Comparison of ENCODE assay signal across 8 cellular contexts in the genomic region with DNA sequence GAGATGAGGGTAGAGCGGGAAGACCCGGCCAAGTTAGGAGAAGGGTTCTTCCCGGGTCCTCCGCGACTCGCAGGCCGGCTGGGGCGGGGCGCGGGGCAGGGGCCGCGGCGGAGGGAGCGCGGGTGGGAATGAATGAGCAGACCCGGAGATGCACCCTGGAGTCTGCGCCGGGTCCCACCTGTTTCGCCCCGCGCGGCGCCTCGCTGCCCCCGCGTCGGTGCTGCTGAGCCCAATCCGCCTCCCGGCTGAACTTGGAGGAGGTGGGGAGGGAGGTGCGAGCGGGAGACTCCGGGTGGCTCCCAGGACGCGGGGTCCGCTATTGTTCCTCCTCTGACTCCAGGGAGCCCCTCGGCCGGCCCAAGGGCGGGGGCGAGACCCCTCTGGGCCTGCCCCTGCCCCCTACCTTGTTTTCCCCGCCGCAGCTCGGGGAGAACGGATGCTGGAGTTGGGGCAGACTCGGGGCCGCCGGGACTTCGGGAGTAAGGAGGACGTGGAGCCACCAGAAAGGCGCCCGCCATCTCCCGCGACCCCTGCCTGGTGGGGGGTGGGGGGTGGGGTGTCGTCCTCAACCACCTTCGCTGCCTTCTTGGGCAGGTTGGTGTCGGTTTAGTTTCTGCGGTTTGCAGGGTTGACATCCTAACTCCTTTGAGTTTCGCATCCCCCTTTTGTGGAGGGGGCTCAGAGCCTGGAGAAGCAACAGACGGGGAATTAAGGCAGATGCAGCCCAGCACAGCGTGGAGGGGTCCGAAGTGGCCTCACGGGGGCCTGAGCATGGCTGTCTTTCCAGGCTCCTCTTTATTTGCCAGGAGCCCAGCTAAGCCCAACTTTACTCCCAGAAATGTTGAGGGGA. TPM values are rescaled to one million over a fixed set of nuclear protein-coding genes. Genes with fewer than 3 reads are reported as not detected.
DNase-seq lines count a peak whose midpoint lies in the region; ATAC-seq and TF ChIP-seq lines count a peak whose summit lies in the region.

No MANE protein-coding gene starts in this region.

- H3K27me3 Mint-ChIP-seq in activated CD8-positive, alpha-beta memory T cell treated with anti-CD3 and anti-CD28 coated beads, Interleukin-2, amount 10 ng/mL, durations not matched to agents 7 days and 5 days = peaks cover 62% of the 10 kb centered on the region

- no peak for DNase-seq in activated CD8-positive, alpha-beta memory T cell treated with anti-CD3 and anti-CD28 coated beads, Interleukin-2, amount 10 ng/mL, durations not matched to agents 7 days and 5 days
- no peak for DNase-seq in activated CD8-positive, alpha-beta memory T cell treated with anti-CD3 and anti-CD28 coated beads for 24 hours
- DNase-seq in SJSA1 (ENCODE audit: low read depth in 1 of 2, low spot score in 2 of 2) = peak in 1 of 2 experiments; percentile 9
- peak; percentile 62 for DNase-seq in ecto neural progenitor cell (ENCODE audit: low spot score)
- peak; percentile 70 for DNase-seq in upper lobe of right lung
- DNase-seq in GM19240 (ENCODE audit: insufficient read length, low spot score) = no peak
- DNase-seq in T-helper 9 cell = no peak

- no peak overlapping the region for H3K4me3 Mint-ChIP-seq in activated CD8-positive, alpha-beta memory T cell treated with anti-CD3 and anti-CD28 coated beads, Interleukin-2, amount 10 ng/mL, durations not matched to agents 7 days and 5 days

- H3K27ac Mint-ChIP-seq in activated CD8-positive, alpha-beta memory T cell treated with anti-CD3 and anti-CD28 coated beads, Interleukin-2, amount 10 ng/mL, durations not matched to agents 7 days and 5 days = no peak overlapping the region

- H3K4me3 ChIP-seq in SJSA1 (peak overlapping the region; percentile 85), mononuclear cell (ENCODE audit: low read length) (peak overlapping the region; percentile 32), upper lobe of right lung (peak overlapping the region; percentile 81)

- H3K4me1 ChIP-seq in SJSA1 (replicated peaks) (0 out of 2 replicates have a peak, but pooled peaks cover 7% of the 10 kb centered on the region), mononuclear cell (ENCODE audit: insufficient read depth, low read length) (peaks cover 13% of the 10 kb centered on the region), upper lobe of right lung (peaks cover 11% of the 10 kb centered on the region)

- H3K9me3 Mint-ChIP-seq in activated CD8-positive, alpha-beta memory T cell treated with anti-CD3 and anti-CD28 coated beads, Interleukin-2, amount 10 ng/mL, durations not matched to agents 7 days and 5 days (ENCODE audit: low read depth) = no peaks in the 10 kb centered on the region

- ATAC-seq in activated CD8-positive, alpha-beta memory T cell treated with anti-CD3 and anti-CD28 coated beads, Interleukin-2, amount 10 ng/mL, durations not matched to agents 7 days and 5 days = peak; percentile 49
- peak; percentile 24 for ATAC-seq in upper lobe of right lung

- intact Hi-C loops in upper lobe of right lung (cut with DNase I) = no loop called here

- H3K27me3 ChIP-seq in SJSA1 (replicated peaks) = no peaks in the 10 kb centered on the region
- H3K27me3 ChIP-seq in mononuclear cell (ENCODE audit: insufficient read depth, low read length) = peaks cover 41% of the 10 kb centered on the region
- no peaks in the 10 kb centered on the region for H3K27me3 ChIP-seq in upper lobe of right lung

- H3K36me3 Mint-ChIP-seq in activated CD8-positive, alpha-beta memory T cell treated with anti-CD3 and anti-CD28 coated beads, Interleukin-2, amount 10 ng/mL, durations not matched to agents 7 days and 5 days = no peaks in the 10 kb centered on the region

- H3K27ac ChIP-seq in SJSA1 (peak overlapping the region; percentile 63), upper lobe of right lung (peak overlapping the region; percentile 93)

- CTCF ChIA-PET in activated CD8-positive, alpha-beta memory T cell treated with anti-CD3 and anti-CD28 coated beads, Interleukin-2, amount 10 ng/mL, durations not matched to agents 7 days and 5 days (lab: Charles Lee) = no interaction called here

- TF ChIP-seq CTCF in upper lobe of right lung (IDR thresholded peaks at IDR 0.05) = no peak

- H3K36me3 ChIP-seq in SJSA1 (no peaks in the 10 kb centered on the region; the same call in 1 of the 2 replicates), upper lobe of right lung (no peaks in the 10 kb centered on the region)

- no peaks in the 10 kb centered on the region for H3K9me3 ChIP-seq in SJSA1 (replicated peaks)
- H3K9me3 ChIP-seq in mononuclear cell (ENCODE audit: low read depth, low read length) = no peaks in the 10 kb centered on the region
- no peaks in the 10 kb centered on the region for H3K9me3 ChIP-seq in upper lobe of right lung

- H3K4me1 Mint-ChIP-seq in activated CD8-positive, alpha-beta memory T cell treated with anti-CD3 and anti-CD28 coated beads, Interleukin-2, amount 10 ng/mL, durations not matched to agents 7 days and 5 days = peaks cover 12% of the 10 kb centered on the region

RNA-seq across cellular contexts. Expression of gene RAI14, which starts 0.8 kb away (rescaled TPM):
- under 1 TPM in 1 of 2 experiments, not detected in 1; 0.61 TPM for total RNA-seq in activated CD8-positive, alpha-beta memory T cell treated with anti-CD3 and anti-CD28 coated beads, Interleukin-2, amount 10 ng/mL, durations not matched to agents 7 days and 5 days
- 21.5 and 30.6 TPM in 2 replicates for total RNA-seq in SJSA1 (2014; rRNA removed; shearing (Covaris generic))
- total RNA-seq in mononuclear cell = 0.63 TPM
- 79.6 TPM for total RNA-seq in upper lobe of right lung

Comparison
In these comparisons a context has a peak if more than half of its experiments do, and no peak if none do; other contexts are left out.
1. DNase-seq: peak in ecto neural progenitor cell (single experiment) and upper lobe of right lung (single experiment); none in activated CD8-positive, alpha-beta memory T cell treated with anti-CD3 and anti-CD28 coated beads, Interleukin-2, amount 10 ng/mL, durations not matched to agents 7 days and 5 days (single experiment), activated CD8-positive, alpha-beta memory T cell treated with anti-CD3 and anti-CD28 coated beads for 24 hours (single experiment), GM19240 (single experiment) and T-helper 9 cell (single experiment).
2. H3K4me3 ChIP-seq: peak in every context shown above with its lines; median percentile 85 in SJSA1; 81 in upper lobe of right lung; 32 in mononuclear cell.
3. RNA of gene RAI14, which starts 0.8 kb away (total RNA-seq): 79.6 TPM in upper lobe of right lung (single experiment) and 21.5 to 30.6 TPM in SJSA1; 0.63 TPM in mononuclear cell (single experiment) and 0.61 TPM in activated CD8-positive, alpha-beta memory T cell treated with anti-CD3 and anti-CD28 coated beads, Interleukin-2, amount 10 ng/mL, durations not matched to agents 7 days and 5 days; every median in the first group is over 10 times any median in the second.